ENCODE assay signal across 17 cellular contexts in the genomic region with DNA sequence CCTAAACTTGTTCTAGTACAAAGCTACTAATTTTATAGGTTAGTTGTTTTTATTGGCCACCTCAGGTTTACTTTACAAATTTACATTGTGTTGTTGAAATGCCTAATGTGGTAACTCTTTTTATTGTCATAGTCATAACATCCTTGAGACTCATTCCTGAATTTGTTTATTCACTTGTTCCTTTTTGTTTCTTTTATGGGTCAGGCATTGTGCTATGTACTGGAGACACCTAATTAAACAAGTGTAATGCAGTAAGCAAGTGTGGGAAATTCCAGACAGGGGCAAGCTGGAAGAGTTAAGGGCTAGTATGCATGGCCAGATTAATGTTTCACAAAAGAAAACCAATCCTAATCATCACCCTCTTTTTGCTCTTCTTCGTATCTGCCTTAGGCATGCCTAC. TPM values are rescaled to one million over a fixed set of nuclear protein-coding genes. Genes with fewer than 3 reads are reported as not detected.
"Had no signal": no experiment of that assay in that cellular context is flagged by ENCODE, and none has a peak within 500 bp of the region (broad histone marks: within the 10 kb centered on the region; RNA-seq: fewer than 3 reads in every experiment).

No MANE protein-coding gene starts in this region.

- DNase-seq: activated B cell treated with CpG ODN at 0.5 μM for 24 hours; activated CD4-positive, alpha-beta T cell treated with anti-CD3 and anti-CD28 coated beads, Interleukin-2, amount 10 ng/mL, durations not matched to agents 7 days and 5 days; activated CD8-positive, alpha-beta memory T cell treated with anti-CD3 and anti-CD28 coated beads, Interleukin-2, amount 50 U/mL, for 48 hours; activated gamma-delta T cell treated with Interleukin-2 at 50 U/mL for 16 hours; activated naive CD8-positive, alpha-beta T cell treated with anti-CD3 and anti-CD28 coated beads, Interleukin-2, amount 10 ng/mL, durations not matched to agents 7 days and 5 days; aorta; endodermal cell; kidney; nephron progenitor cell; T-helper 17 cell; uterus had no signal

- H3K4me3 ChIP-seq: dorsolateral prefrontal cortex, hepatocyte, tibial nerve, uterus had no signal

- H3K4me2 ChIP-seq: hepatocyte had no signal

- H3K79me2 ChIP-seq: hepatocyte had no signal

- H3K27ac ChIP-seq: dorsolateral prefrontal cortex, hepatocyte, tibial nerve, uterus had no signal

- ATAC-seq: esophagus mucosa; stimulated activated memory B cell treated with anti-CD40 and anti-IgM and Interleukin-4, amounts not matched to agents 10 μg/mL and 1 μg/mL and 100 μg/mL, for 72 hours; T-helper 17 cell had no signal

- H3K9me3 ChIP-seq: tibial nerve, uterus had no signal

- FAIRE-seq: bronchial epithelial cell, kidney had no signal

- H3K36me3 ChIP-seq: tibial nerve, uterus had no signal

- H3K27me3 ChIP-seq: hepatocyte, tibial nerve, uterus had no signal

- H3K4me1 ChIP-seq: tibial nerve, uterus had no signal

- H2AFZ ChIP-seq: hepatocyte had no signal

RNA-seq across cellular contexts. Expression of a gene that starts 30.5 kb away (rescaled TPM):
- total RNA-seq: activated B cell treated with CpG ODN at 0.5 μM for 24 hours; activated CD4-positive, alpha-beta T cell treated with anti-CD3 and anti-CD28 coated beads, Interleukin-2, amount 10 ng/mL, durations not matched to agents 7 days and 5 days; activated naive CD8-positive, alpha-beta T cell treated with anti-CD3 and anti-CD28 coated beads, Interleukin-2, amount 10 ng/mL, durations not matched to agents 7 days and 5 days; aorta; bronchial epithelial cell; esophagus mucosa; T-helper 17 cell; tibial nerve had no signal
- polyA plus RNA-seq: aorta had no signal
